Comparison of ENCODE assay signal across 19 cellular contexts in the genomic region with DNA sequence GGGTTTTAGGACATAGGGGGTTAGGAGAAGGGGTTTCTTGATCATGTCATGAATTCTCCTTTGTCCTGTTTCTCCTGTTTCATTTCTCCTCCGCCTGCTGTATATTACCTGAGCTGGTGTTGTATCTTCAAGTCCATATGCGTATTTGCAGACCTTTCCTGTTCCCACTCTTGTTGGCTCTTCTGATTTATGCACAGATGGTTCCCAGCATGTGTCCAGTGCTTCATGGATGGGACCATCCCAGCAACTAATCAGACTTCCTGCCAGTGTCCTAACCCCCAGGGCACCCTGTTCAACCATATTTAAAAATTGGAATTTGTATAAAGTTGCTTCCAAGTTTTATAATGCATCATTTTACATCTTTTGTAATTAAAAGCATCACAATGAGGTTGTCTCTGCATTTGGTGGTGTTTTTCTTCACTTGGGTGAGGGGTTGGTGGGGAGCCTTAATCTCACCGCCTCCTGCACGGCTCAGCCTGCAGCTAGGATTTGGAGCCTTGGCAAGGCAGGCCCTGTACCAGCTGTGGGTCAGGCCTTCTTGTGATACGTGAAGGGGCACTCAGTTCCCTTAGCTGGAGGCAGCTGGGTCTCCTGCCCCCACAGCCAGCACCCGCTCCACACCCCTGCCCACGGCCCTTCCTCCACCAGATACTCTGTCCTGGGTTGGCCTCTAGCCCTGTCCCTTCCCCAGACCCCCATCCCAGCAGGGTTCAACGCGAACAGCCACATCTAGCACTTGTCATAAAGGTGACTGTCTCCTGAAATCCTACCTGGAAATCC.
A peak's percentile ranks its signal among the peaks of the same experiment; 100 is the strongest.
DNase-seq lines count a peak whose midpoint lies in the region; ATAC-seq, FAIRE-seq and TF ChIP-seq lines count a peak whose summit lies in the region.
"Had no signal": no experiment of that assay in that cellular context is flagged by ENCODE, and none has a peak within 500 bp of the region (broad histone marks: within the 10 kb centered on the region; RNA-seq: fewer than 3 reads in every experiment).

No MANE protein-coding gene starts in this region.

- H3K9me3 Mint-ChIP-seq in activated naive CD4-positive, alpha-beta T cell treated with anti-CD3 and anti-CD28 coated beads for 36 hours: no peaks in the 10 kb centered on the region
- H3K9me3 Mint-ChIP-seq in stimulated activated naive B cell treated with anti-CD40 and anti-IgM and Interleukin-4, amounts not matched to agents 10 μg/mL and 1 μg/mL and 100 μg/mL, for 72 hours: no peaks in the 10 kb centered on the region

- intact Hi-C loops in activated naive CD4-positive, alpha-beta T cell treated with anti-CD3 and anti-CD28 coated beads for 36 hours (cut with micrococcal nuclease): no loop called here
- intact Hi-C loops in kidney (cut with DNase I) (no loop called here), pancreas (cut with DNase I) (loop anchor here in 1 of 3 donors (5.0 kb wide), 1 partner anchor 242 kb away; no protein-coding TSS in a partner anchor), stomach (cut with DNase I; ENCODE audit: low total_unique reads) (no loop called here)

- CTCF ChIA-PET in activated naive CD4-positive, alpha-beta T cell treated with anti-CD3 and anti-CD28 coated beads for 36 hours (lab: Charles Lee): no interaction called here

- H3K27ac Mint-ChIP-seq in activated naive CD4-positive, alpha-beta T cell treated with anti-CD3 and anti-CD28 coated beads for 36 hours: peak overlapping the region; percentile 10
- peak overlapping the region; percentile 15 for H3K27ac Mint-ChIP-seq in stimulated activated naive B cell treated with anti-CD40 and anti-IgM and Interleukin-4, amounts not matched to agents 10 μg/mL and 1 μg/mL and 100 μg/mL, for 72 hours

- H3K9me3 ChIP-seq in kidney (ENCODE audit: control insufficient read depth in 1 of 2, low read length in 2 of 2): no peaks in the 10 kb centered on the region
- no peaks in the 10 kb centered on the region for H3K9me3 ChIP-seq in pancreas
- no peaks in the 10 kb centered on the region for H3K9me3 ChIP-seq in stomach
- H3K9me3 ChIP-seq: heart left ventricle had no signal

- DNase-seq in activated naive CD4-positive, alpha-beta T cell treated with anti-CD3 and anti-CD28 coated beads for 36 hours: no peak
- DNase-seq in activated naive CD4-positive, alpha-beta T cell (lab: John Stamatoyannopoulos, UW): no peak
- DNase-seq in kidney (peak; percentile 64), pancreas (no peak), stomach (no peak)
- DNase-seq in stimulated activated naive B cell treated with anti-CD40 and anti-IgM and Interleukin-4, amounts not matched to agents 10 μg/mL and 1 μg/mL and 100 μg/mL, for 72 hours: no peak
- DNase-seq: activated CD4-positive, alpha-beta T cell treated with anti-CD3 and anti-CD28 coated beads for 4 hours; Calu3; effector CD4-positive, alpha-beta T cell; heart left ventricle; IMR-90; islet precursor cell; midbrain; MV-4-11; NCI-H2107; stimulated activated naive CD4-positive, alpha-beta T cell had no signal

- H3K36me3 Mint-ChIP-seq in activated naive CD4-positive, alpha-beta T cell treated with anti-CD3 and anti-CD28 coated beads for 36 hours (ENCODE audit: low read depth): peaks cover 9% of the 10 kb centered on the region
- peaks cover 17 to 34% of the 10 kb centered on the region in 2 donors for H3K36me3 Mint-ChIP-seq in stimulated activated naive B cell treated with anti-CD40 and anti-IgM and Interleukin-4, amounts not matched to agents 10 μg/mL and 1 μg/mL and 100 μg/mL, for 72 hours

- no peak for TF ChIP-seq EP300 in stomach (IDR thresholded peaks at IDR 0.05)

- TF ChIP-seq CTCF in VCaP (conservative IDR thresholded peaks at IDR 0.05): no peak
- no peak for TF ChIP-seq CTCF in kidney (IDR thresholded peaks at IDR 0.05; ENCODE audit: borderline replicate concordance, extremely low read depth, insufficient read depth)
- TF ChIP-seq CTCF in pancreas (IDR thresholded peaks at IDR 0.05): no peak
- TF ChIP-seq CTCF in stomach (IDR thresholded peaks at IDR 0.05): no peak

- H3K9ac ChIP-seq in kidney (ENCODE audit: low read length in 2 of 2): no peak overlapping the region

- 83 to 88% methylated on average over 9 of the region's 9 CpGs for WGBS in pancreas, 2 donors
- 79 to 90% (median 84%) methylated on average over 9 of the region's 9 CpGs for WGBS in stomach, 5 donors

- H3K4me3 ChIP-seq in kidney (ENCODE audit: low read length in 2 of 2): no peak overlapping the region
- no peak overlapping the region for H3K4me3 ChIP-seq in pancreas
- no peak overlapping the region for H3K4me3 ChIP-seq in stomach
- H3K4me3 ChIP-seq: heart left ventricle had no signal

- FAIRE-seq in kidney (lab: Jason Lieb, UNC) (no peak), pancreas (lab: Jason Lieb, UNC) (no peak)
- FAIRE-seq: urothelium cell line had no signal

- H3K27ac ChIP-seq in VCaP (peak overlapping the region; percentile 14; the same call in 1 of the 2 replicates), kidney (ENCODE audit: low read depth in 2 of 2, low read length in 2 of 2) (no peak overlapping the region), pancreas (no peak overlapping the region), stomach (peak overlapping the region in 2 of 5 donors; percentile 26 to 29)

- no peak overlapping the region for H3K4me3 Mint-ChIP-seq in activated naive CD4-positive, alpha-beta T cell treated with anti-CD3 and anti-CD28 coated beads for 36 hours
- no peak overlapping the region for H3K4me3 Mint-ChIP-seq in stimulated activated naive B cell treated with anti-CD40 and anti-IgM and Interleukin-4, amounts not matched to agents 10 μg/mL and 1 μg/mL and 100 μg/mL, for 72 hours

- peaks cover 3 to 5% of the 10 kb centered on the region in 2 donors for H3K4me1 ChIP-seq in kidney (ENCODE audit: control insufficient read depth in 1 of 2, insufficient read depth in 1 of 2, low read depth in 1 of 2, low read length in 2 of 2)
- H3K4me1 ChIP-seq in pancreas: peaks cover 0 to 4% (median 0%) of the 10 kb centered on the region in 3 donors
- H3K4me1 ChIP-seq in stomach: peaks cover 0 to 22% (median 6%) of the 10 kb centered on the region in 4 donors

- peaks cover 24% of the 10 kb centered on the region for H3K4me1 Mint-ChIP-seq in activated naive CD4-positive, alpha-beta T cell treated with anti-CD3 and anti-CD28 coated beads for 36 hours (ENCODE audit: low read depth)
- peaks cover 13 to 16% of the 10 kb centered on the region in 2 donors for H3K4me1 Mint-ChIP-seq in stimulated activated naive B cell treated with anti-CD40 and anti-IgM and Interleukin-4, amounts not matched to agents 10 μg/mL and 1 μg/mL and 100 μg/mL, for 72 hours

- no peaks in the 10 kb centered on the region for H3K27me3 ChIP-seq in pancreas
- no peaks in the 10 kb centered on the region for H3K27me3 ChIP-seq in stomach
- H3K27me3 ChIP-seq: heart left ventricle had no signal

- no peak for TF ChIP-seq POLR2A in stomach (IDR thresholded peaks at IDR 0.05)

- no peaks in the 10 kb centered on the region for H3K27me3 Mint-ChIP-seq in activated naive CD4-positive, alpha-beta T cell treated with anti-CD3 and anti-CD28 coated beads for 36 hours (ENCODE audit: low read depth)
- H3K27me3 Mint-ChIP-seq in stimulated activated naive B cell treated with anti-CD40 and anti-IgM and Interleukin-4, amounts not matched to agents 10 μg/mL and 1 μg/mL and 100 μg/mL, for 72 hours: peaks cover 5 to 22% of the 10 kb centered on the region in 2 donors

- H3K36me3 ChIP-seq in kidney (ENCODE audit: control insufficient read depth in 1 of 2, insufficient read depth in 2 of 2, low read length in 2 of 2): peaks cover 12 to 25% of the 10 kb centered on the region in 2 donors
- H3K36me3 ChIP-seq in pancreas: peaks cover 0 to 16% (median 0%) of the 10 kb centered on the region in 3 donors
- peaks cover 35 to 53% (median 44%) of the 10 kb centered on the region in 4 donors for H3K36me3 ChIP-seq in stomach

- ATAC-seq in stimulated activated naive B cell treated with anti-CD40 and anti-IgM and Interleukin-4, amounts not matched to agents 10 μg/mL and 1 μg/mL and 100 μg/mL, for 72 hours (replicated peaks): no peak
- ATAC-seq in GM19023 (IDR thresholded peaks at IDR 0.05; ENCODE audit: unreplicated experiment) (no peak), pancreas (no peak)
